In the genomic region with DNA sequence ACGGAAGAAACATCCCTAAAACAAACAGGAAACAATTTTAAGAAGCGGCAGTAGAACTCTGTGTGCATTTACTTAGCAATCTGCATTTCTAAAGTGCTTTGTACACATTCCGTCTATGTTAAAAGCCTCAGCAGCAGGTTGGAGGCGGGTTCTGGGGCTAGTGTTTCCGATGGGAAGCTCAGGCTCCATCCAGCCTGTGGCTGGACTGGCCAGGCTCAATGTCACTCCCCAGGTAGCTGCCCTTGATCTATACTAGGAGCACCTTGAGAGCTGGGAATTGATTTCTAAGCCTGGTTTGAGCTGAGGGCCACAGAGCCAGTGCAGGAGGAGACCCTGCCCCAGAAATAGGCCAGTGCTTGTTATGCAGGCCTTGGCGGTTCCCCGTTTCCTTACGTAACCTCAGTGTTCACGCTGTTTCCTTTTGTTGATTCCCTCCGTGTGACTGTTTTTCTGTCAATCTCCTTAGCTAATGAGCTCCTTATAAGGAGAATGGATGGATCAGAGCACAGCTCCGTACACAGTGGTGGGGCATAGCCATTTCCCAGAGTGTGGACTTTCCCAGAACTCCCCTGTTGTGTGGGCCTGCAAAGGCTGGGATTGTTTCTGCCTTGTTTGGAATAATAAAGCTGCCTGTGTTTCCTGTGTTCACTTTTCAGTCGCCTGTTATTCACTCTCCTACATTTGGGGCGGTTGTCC, we compare ENCODE assay signal across 8 cellular contexts. TPM values are rescaled to one million over a fixed set of nuclear protein-coding genes. Genes with fewer than 3 reads are reported as not detected.
DNase-seq lines count a peak whose midpoint lies in the region; ATAC-seq and TF ChIP-seq lines count a peak whose summit lies in the region.

No MANE protein-coding gene starts in this region.

- H3K36me3 Mint-ChIP-seq in naive thymus-derived CD4-positive, alpha-beta T cell: no peaks in the 10 kb centered on the region

- H3K27ac ChIP-seq in ectodermal cell (ENCODE audit: insufficient read depth, low read depth, low read length, poor library complexity, severe bottlenecking): peak overlapping the region; percentile 78
- H3K27ac ChIP-seq in naive thymus-derived CD4-positive, alpha-beta T cell (ENCODE audit: low read depth, low read length): peak overlapping the region; percentile 50

- H3K27me3 ChIP-seq in ectodermal cell (ENCODE audit: control insufficient read depth, insufficient read depth, low read length, poor library complexity, severe bottlenecking): no peaks in the 10 kb centered on the region
- H3K27me3 ChIP-seq in naive thymus-derived CD4-positive, alpha-beta T cell (ENCODE audit: control insufficient read depth in 2 of 2, insufficient read depth in 2 of 2, low read length in 2 of 2): no peaks in the 10 kb centered on the region

- WGBS in ectodermal cell, 2 experiments: 2 to 3% methylated on average over 13 of the region's 13 CpGs

- H3K4me3 ChIP-seq in ectodermal cell (ENCODE audit: insufficient read depth, low read depth, low read length): peak overlapping the region; percentile 12
- H3K4me3 ChIP-seq in naive thymus-derived CD4-positive, alpha-beta T cell (ENCODE audit: low read length): no peak overlapping the region

- peaks cover 25% of the 10 kb centered on the region for H3K4me1 ChIP-seq in ectodermal cell (ENCODE audit: control insufficient read depth, insufficient read depth, low read length)
- H3K4me1 ChIP-seq in naive thymus-derived CD4-positive, alpha-beta T cell (ENCODE audit: control insufficient read depth in 2 of 2, insufficient read depth in 2 of 2, low read length in 2 of 2): peaks cover 0 to 10% of the 10 kb centered on the region in 2 donors

- peak overlapping the region in 8 of 9 donors; percentile 38 to 98 (median 90) for H3K27ac Mint-ChIP-seq in naive thymus-derived CD4-positive, alpha-beta T cell

- intact Hi-C loops in naive thymus-derived CD4-positive, alpha-beta T cell (cut with micrococcal nuclease): no loop called here

- H3K36me3 ChIP-seq in ectodermal cell (ENCODE audit: control insufficient read depth, insufficient read depth, low read length): no peaks in the 10 kb centered on the region
- H3K36me3 ChIP-seq in naive thymus-derived CD4-positive, alpha-beta T cell (ENCODE audit: control insufficient read depth in 2 of 3, insufficient read depth in 3 of 3, low read length in 3 of 3): no peaks in the 10 kb centered on the region

- peak overlapping the region in 9 of 10 donors; percentile 42 to 79 (median 68) for H3K4me3 Mint-ChIP-seq in naive thymus-derived CD4-positive, alpha-beta T cell

- CTCF ChIA-PET in naive thymus-derived CD4-positive, alpha-beta T cell (lab: Charles Lee): interaction anchor here (0.6 kb wide), 1 partner anchor 29 kb away, joined by 4 read pairs; no protein-coding TSS in a partner anchor

- no peak for TF ChIP-seq CTCF in omental fat pad (IDR thresholded peaks at IDR 0.05)

- peaks cover 10 to 36% (median 25%) of the 10 kb centered on the region in 7 donors for H3K4me1 Mint-ChIP-seq in naive thymus-derived CD4-positive, alpha-beta T cell

- POLR2A ChIA-PET in naive thymus-derived CD4-positive, alpha-beta T cell (lab: Charles Lee): interaction anchor here (0.6 kb wide), 1 partner anchor 158 kb away, joined by 4 read pairs; no protein-coding TSS in a partner anchor

- H3K9me3 ChIP-seq in ectodermal cell (ENCODE audit: control insufficient read depth, low read length): no peaks in the 10 kb centered on the region
- H3K9me3 ChIP-seq in naive thymus-derived CD4-positive, alpha-beta T cell (ENCODE audit: control insufficient read depth in 2 of 3, low read length in 3 of 3): no peaks in the 10 kb centered on the region

- H3K9me3 Mint-ChIP-seq in naive thymus-derived CD4-positive, alpha-beta T cell: no peaks in the 10 kb centered on the region

- peak; percentile 56 for ATAC-seq in naive thymus-derived CD4-positive, alpha-beta T cell
- ATAC-seq in GM19023 (IDR thresholded peaks at IDR 0.05; ENCODE audit: unreplicated experiment): no peak
- ATAC-seq in omental fat pad (ENCODE audit: low FRiP score): no peak

- peaks cover 0 to 35% (median 5%) of the 10 kb centered on the region in 5 donors for H3K27me3 Mint-ChIP-seq in naive thymus-derived CD4-positive, alpha-beta T cell

- peak; percentile 21 for DNase-seq in DMS79 treated with DMSO at 0.1 percent for 48 hours (lab: John Stamatoyannopoulos, UW)
- DNase-seq in NCI-H526 treated with DMSO at 0.1 percent for 48 hours (lab: John Stamatoyannopoulos, UW): peak; percentile 5
- peak in 4 of 9 donors; percentile 6 to 25 (median 12) for DNase-seq in naive thymus-derived CD4-positive, alpha-beta T cell
- DNase-seq in cerebellar nuclear complex (lab: John Stamatoyannopoulos, UW): no peak
- no peak for DNase-seq in hepatic stellate cell (ENCODE audit: low spot score)
- no peak for DNase-seq in omental fat pad (ENCODE audit: low spot score)

RNA-seq across cellular contexts. Expression of a gene that starts 21.4 kb away (rescaled TPM):
- 1.6 TPM for polyA plus RNA-seq in ectodermal cell (2013, experiment 1 of 4)
- polyA plus RNA-seq in ectodermal cell (2013, experiment 2 of 4): 1.6 TPM
- polyA plus RNA-seq in ectodermal cell (2013, experiment 3 of 4): 2.3 TPM
- polyA plus RNA-seq in ectodermal cell (2013, experiment 4 of 4): 1.9 TPM
- total RNA-seq in naive thymus-derived CD4-positive, alpha-beta T cell: 1 to 10 TPM in 2 of 5 experiments, under 1 TPM in 1, not detected in 2; 0.50 to 2.2 (median 1.6) TPM
- polyA plus RNA-seq in naive thymus-derived CD4-positive, alpha-beta T cell: 1 to 10 TPM in 1 of 2 donors, under 1 TPM in 1; 0.71 to 2.6 TPM
- total RNA-seq in omental fat pad: 1 to 10 TPM in 2 of 4 donors, under 1 TPM in 1, not detected in 1; 0.82 to 5.6 (median 2.1) TPM

RNA-seq across cellular contexts. Expression of a gene that starts 33.2 kb away (rescaled TPM):
- 54.6 TPM for polyA plus RNA-seq in ectodermal cell (2013, experiment 1 of 4)
- polyA plus RNA-seq in ectodermal cell (2013, experiment 2 of 4): 68.8 TPM
- 56.9 TPM for polyA plus RNA-seq in ectodermal cell (2013, experiment 3 of 4)
- polyA plus RNA-seq in ectodermal cell (2013, experiment 4 of 4): 74.4 TPM
- total RNA-seq in naive thymus-derived CD4-positive, alpha-beta T cell: 10 to 100 TPM; 10.0 to 39.6 (median 25.4) TPM
- 10 to 100 TPM; 78.6 to 82.7 TPM for polyA plus RNA-seq in naive thymus-derived CD4-positive, alpha-beta T cell
- 10 to 100 TPM in 3 of 4 donors, 1 to 10 TPM in 1; 8.6 to 34.0 (median 20.4) TPM for total RNA-seq in omental fat pad

RNA-seq across cellular contexts. Expression of a gene that starts 33.3 kb away (rescaled TPM):
- 52.1 TPM for polyA plus RNA-seq in ectodermal cell (2013, experiment 1 of 4)
- 56.3 TPM for polyA plus RNA-seq in ectodermal cell (2013, experiment 2 of 4)
- polyA plus RNA-seq in ectodermal cell (2013, experiment 3 of 4): 46.1 TPM
- 44.2 TPM for polyA plus RNA-seq in ectodermal cell (2013, experiment 4 of 4)
- 10 to 100 TPM; 32.8 to 61.6 (median 37.4) TPM for total RNA-seq in naive thymus-derived CD4-positive, alpha-beta T cell
- 10 to 100 TPM; 35.8 to 35.9 TPM for polyA plus RNA-seq in naive thymus-derived CD4-positive, alpha-beta T cell
- total RNA-seq in omental fat pad: 10 to 100 TPM; 42.4 to 72.7 (median 56.8) TPM

Comparison
In these comparisons a context has a peak if more than half of its experiments do, and no peak if none do; other contexts are left out.
1. DNase-seq: peak in DMS79 treated with DMSO at 0.1 percent for 48 hours (single experiment) and NCI-H526 treated with DMSO at 0.1 percent for 48 hours (single experiment); none in cerebellar nuclear complex (0 of 2), hepatic stellate cell (single experiment) and omental fat pad (single experiment).